In genomic region chr9:106920091-106920490, GRCh38 we compare ENCODE assay signal across 15 cellular contexts. TPM values are rescaled to one million over a fixed set of nuclear protein-coding genes. Genes with fewer than 3 reads are reported as not detected.
DNase-seq lines count a peak whose midpoint lies in the region; ATAC-seq, FAIRE-seq and TF ChIP-seq lines count a peak whose summit lies in the region.
"Had no signal": no experiment of that assay in that cellular context is flagged by ENCODE, and none has a peak within 500 bp of the region (broad histone marks: within the 10 kb centered on the region; RNA-seq: fewer than 3 reads in every experiment).

No MANE protein-coding gene starts in this region.

- H2AFZ ChIP-seq in GM23248 (no peak overlapping the region), PC-9 (no peak overlapping the region)

- ATAC-seq in A549 (no peak), RWPE2 (ENCODE audit: low read depth) (no peak), right cardiac atrium (no peak), psoas muscle (peak; percentile 63 to 82 (median 70))
- ATAC-seq: activated CD8-positive, alpha-beta T cell treated with anti-CD3 and anti-CD28 coated beads for 36 hours had no signal

- H3K4me1 ChIP-seq in A549 (peaks cover 61% of the 10 kb centered on the region), RWPE2 (ENCODE audit: insufficient read depth, poor library complexity, severe bottlenecking) (peaks cover 53% of the 10 kb centered on the region), right cardiac atrium (ENCODE audit: control insufficient read depth, insufficient read depth, low read length) (peaks cover 7% of the 10 kb centered on the region), psoas muscle (peaks cover 54% of the 10 kb centered on the region), GM23248 (ENCODE audit: insufficient read depth) (peaks cover 41% of the 10 kb centered on the region), PC-9 (replicated peaks; ENCODE audit: insufficient read depth) (peaks cover 38% of the 10 kb centered on the region)

- no peaks in the 10 kb centered on the region for H4K20me1 ChIP-seq in GM23248 (ENCODE audit: insufficient read depth)
- no peaks in the 10 kb centered on the region for H4K20me1 ChIP-seq in PC-9 (ENCODE audit: insufficient read depth)

- H3K9ac ChIP-seq in GM23248 = no peak overlapping the region
- H3K9ac ChIP-seq: KMS-11 had no signal

- TF ChIP-seq RAD21 in A549 (conservative IDR thresholded peaks at IDR 0.05 in 1 of 2, IDR thresholded peaks at IDR 0.05 in 1 of 2) = no peak

- intact Hi-C loops in right cardiac atrium (cut with DNase I) (loop anchor here in 1 of 4 donors (10.0 kb wide), 1 partner anchor 55 kb away; the partner anchor contains the start of gene ZNF462), psoas muscle (cut with DNase I) (loop anchor here in 1 of 2 donors (5.0 kb wide), 1 partner anchor 33 kb away; no protein-coding TSS in a partner anchor), CD14-positive monocyte (cut with micrococcal nuclease) (no loop called here), PC-9 (cut with micrococcal nuclease; ENCODE audit: unreplicated experiment) (loop anchor here (2.0 to 10.0 kb wide), 2 partner anchors 55 to 125 kb away; no protein-coding TSS in a partner anchor)

- H3K4me2 ChIP-seq in A549 (peak overlapping the region; percentile 64), GM23248 (ENCODE audit: unreplicated experiment) (no peak overlapping the region), PC-9 (no peak overlapping the region)

- H3K36me3 ChIP-seq in RWPE2 (ENCODE audit: low read depth) (peaks cover 34% of the 10 kb centered on the region), psoas muscle (ENCODE audit: insufficient read depth in 1 of 2, low read depth in 1 of 2) (peaks cover 2 to 19% of the 10 kb centered on the region in 2 donors), GM23248 (ENCODE audit: low read depth) (no peaks in the 10 kb centered on the region), PC-9 (ENCODE audit: low read depth) (no peaks in the 10 kb centered on the region)

- no peaks in the 10 kb centered on the region for H3K79me2 ChIP-seq in GM23248 (ENCODE audit: insufficient read depth)
- no peaks in the 10 kb centered on the region for H3K79me2 ChIP-seq in PC-9 (ENCODE audit: low read depth)

- peaks cover 0 to 3% (median 0%) of the 10 kb centered on the region in 3 donors for H3K27me3 Mint-ChIP-seq in CD14-positive monocyte (ENCODE audit: low read depth in 3 of 3)
- H3K27me3 Mint-ChIP-seq in activated naive CD4-positive, alpha-beta T cell treated with anti-CD3 and anti-CD28 coated beads, Interleukin-2, amount 10 ng/mL, durations not matched to agents 7 days and 5 days = no peaks in the 10 kb centered on the region
- H3K27me3 Mint-ChIP-seq: activated CD8-positive, alpha-beta T cell treated with anti-CD3 and anti-CD28 coated beads for 36 hours; dendritic cell treated with granulocyte-macrophage colony-stimulating factor and Interleukin-4, amounts not matched to agents 40 ng/mL and 50 ng/mL, for 4 days had no signal

- in situ Hi-C loops in GM23248 (cut with MboI) = no loop called here

- CTCF ChIA-PET in A549 (lab: Yijun Ruan, JAX) = no interaction called here
- CTCF ChIA-PET in PC-9 (lab: Charles Lee) = interaction anchor here (0.6 kb wide), 1 partner anchor 71 kb away, joined by 3 read pairs; no protein-coding TSS in a partner anchor
- CTCF ChIA-PET in activated naive CD4-positive, alpha-beta T cell treated with anti-CD3 and anti-CD28 coated beads, Interleukin-2, amount 10 ng/mL, durations not matched to agents 7 days and 5 days (lab: Charles Lee) = no interaction called here

- TF ChIP-seq CTCF in A549 (IDR thresholded peaks at IDR 0.05) (no peak), RWPE2 (IDR thresholded peaks at IDR 0.05; ENCODE audit: poor library complexity, severe bottlenecking) (no peak), psoas muscle (IDR thresholded peaks at IDR 0.05) (no peak), CD14-positive monocyte (IDR thresholded peaks at IDR 0.05) (no peak), PC-9 (conservative IDR thresholded peaks at IDR 0.05) (no peak)

- WGBS in A549 (ENCODE audit: missing lambda C conversion rate) = 82% methylated on average over 4 of the region's 4 CpGs
- WGBS in right cardiac atrium = 87% methylated on average over 4 of the region's 4 CpGs
- WGBS in psoas muscle, 3 donors = 40 to 58% (median 40%) methylated on average over 4 of the region's 4 CpGs
- WGBS in GM23248 (ENCODE audit: low coverage in 1 of 2, low lambda C conversion rate in 2 of 2, missing lambda C conversion rate in 2 of 2), 2 experiments = 91 to 93% methylated on average over 4 of the region's 4 CpGs

- no peak overlapping the region for H3K27ac Mint-ChIP-seq in CD14-positive monocyte
- H3K27ac Mint-ChIP-seq in activated naive CD4-positive, alpha-beta T cell treated with anti-CD3 and anti-CD28 coated beads, Interleukin-2, amount 10 ng/mL, durations not matched to agents 7 days and 5 days = no peak overlapping the region
- H3K27ac Mint-ChIP-seq: activated CD8-positive, alpha-beta T cell treated with anti-CD3 and anti-CD28 coated beads for 36 hours; activated T-helper 1 cell treated with anti-CD3 and anti-CD28 coated beads, Interleukin-12 subunit alpha, Interleukin-12 subunit beta, Interleukin-2, Interleukin-4 antibody, amounts not matched to agents 30 ng/mL and 10 ng/mL and 1 ng/mL, durations not matched to agents 14 hours and 24 hours and 36 hours; dendritic cell treated with granulocyte-macrophage colony-stimulating factor and Interleukin-4, amounts not matched to agents 40 ng/mL and 50 ng/mL, for 4 days had no signal

- H3K27me3 ChIP-seq in RWPE2 (ENCODE audit: insufficient read depth, poor library complexity, severe bottlenecking) (no peaks in the 10 kb centered on the region), right cardiac atrium (ENCODE audit: control insufficient read depth, insufficient read depth) (no peaks in the 10 kb centered on the region), psoas muscle (ENCODE audit: insufficient read depth in 3 of 3, low read length in 2 of 3) (no peaks in the 10 kb centered on the region), GM23248 (replicated peaks; ENCODE audit: insufficient read depth) (no peaks in the 10 kb centered on the region), PC-9 (ENCODE audit: insufficient read depth, low read depth) (no peaks in the 10 kb centered on the region)

- H3K9me3 Mint-ChIP-seq in CD14-positive monocyte = peaks cover 0 to 10% (median 4%) of the 10 kb centered on the region in 7 donors
- H3K9me3 Mint-ChIP-seq in activated naive CD4-positive, alpha-beta T cell treated with anti-CD3 and anti-CD28 coated beads, Interleukin-2, amount 10 ng/mL, durations not matched to agents 7 days and 5 days = peaks cover 9% of the 10 kb centered on the region
- H3K9me3 Mint-ChIP-seq: activated T-helper 1 cell treated with anti-CD3 and anti-CD28 coated beads, Interleukin-12 subunit alpha, Interleukin-12 subunit beta, Interleukin-2, Interleukin-4 antibody, amounts not matched to agents 30 ng/mL and 10 ng/mL and 1 ng/mL, durations not matched to agents 14 hours and 24 hours and 36 hours had no signal

- no peak for TF ChIP-seq POLR2A in A549 (IDR thresholded peaks at IDR 0.05; ENCODE audit: low read length)

- H3F3A ChIP-seq in GM23248 (ENCODE audit: insufficient read depth) (peaks cover 36% of the 10 kb centered on the region), PC-9 (ENCODE audit: insufficient read depth, low read depth) (peaks cover 10% of the 10 kb centered on the region; the same call in 1 of the 2 replicates)

- no peak for FAIRE-seq in A549 (lab: Jason Lieb, UNC)

- BruUV-seq in PC-9 (replicated peaks; lab: Mats Ljungman, UMichigan) = no TSS peak

- POLR2A ChIA-PET in A549 (lab: Yijun Ruan, JAX) = no interaction called here
- POLR2A ChIA-PET in PC-9 (lab: Charles Lee; ENCODE audit: unreplicated experiment) = interaction anchor here (0.6 to 0.7 kb wide), 2 partner anchors 21 to 180 kb away, joined by 4 to 8 read pairs; no protein-coding TSS in a partner anchor

- H3K9me2 ChIP-seq in GM23248 (ENCODE audit: insufficient read depth) (no peaks in the 10 kb centered on the region), PC-9 (ENCODE audit: insufficient read depth) (no peaks in the 10 kb centered on the region)

- H3K4me3 Mint-ChIP-seq in CD14-positive monocyte = no peak overlapping the region
- H3K4me3 Mint-ChIP-seq in activated naive CD4-positive, alpha-beta T cell treated with anti-CD3 and anti-CD28 coated beads, Interleukin-2, amount 10 ng/mL, durations not matched to agents 7 days and 5 days = no peak overlapping the region
- H3K4me3 Mint-ChIP-seq: activated CD8-positive, alpha-beta T cell treated with anti-CD3 and anti-CD28 coated beads for 36 hours; activated T-helper 1 cell treated with anti-CD3 and anti-CD28 coated beads, Interleukin-12 subunit alpha, Interleukin-12 subunit beta, Interleukin-2, Interleukin-4 antibody, amounts not matched to agents 30 ng/mL and 10 ng/mL and 1 ng/mL, durations not matched to agents 14 hours and 24 hours and 36 hours; dendritic cell treated with granulocyte-macrophage colony-stimulating factor and Interleukin-4, amounts not matched to agents 40 ng/mL and 50 ng/mL, for 4 days had no signal

- no peaks in the 10 kb centered on the region for H3K36me3 Mint-ChIP-seq in CD14-positive monocyte
- no peaks in the 10 kb centered on the region for H3K36me3 Mint-ChIP-seq in activated naive CD4-positive, alpha-beta T cell treated with anti-CD3 and anti-CD28 coated beads, Interleukin-2, amount 10 ng/mL, durations not matched to agents 7 days and 5 days

- TF ChIP-seq EP300 in A549 (IDR thresholded peaks at IDR 0.05) = no peak

- H3K4me3 ChIP-seq in A549 (no peak overlapping the region), RWPE2 (ENCODE audit: severe bottlenecking) (no peak overlapping the region), right cardiac atrium (ENCODE audit: low read length) (no peak overlapping the region), psoas muscle (peak overlapping the region; percentile 56), GM23248 (no peak overlapping the region), PC-9 (no peak overlapping the region)
- H3K4me3 ChIP-seq: lung had no signal

- H3K9me3 ChIP-seq in A549 = no peaks in the 10 kb centered on the region
- no peaks in the 10 kb centered on the region for H3K9me3 ChIP-seq in RWPE2 (ENCODE audit: severe bottlenecking)
- H3K9me3 ChIP-seq in right cardiac atrium (ENCODE audit: control insufficient read depth, low read length) = no peaks in the 10 kb centered on the region
- no peaks in the 10 kb centered on the region for H3K9me3 ChIP-seq in psoas muscle
- no peaks in the 10 kb centered on the region for H3K9me3 ChIP-seq in GM23248 (ENCODE audit: low read depth)
- no peaks in the 10 kb centered on the region for H3K9me3 ChIP-seq in PC-9 (ENCODE audit: insufficient read depth, low read depth)

- H3K4me1 Mint-ChIP-seq in CD14-positive monocyte = no peaks in the 10 kb centered on the region
- H3K4me1 Mint-ChIP-seq in activated naive CD4-positive, alpha-beta T cell treated with anti-CD3 and anti-CD28 coated beads, Interleukin-2, amount 10 ng/mL, durations not matched to agents 7 days and 5 days = peaks cover 18% of the 10 kb centered on the region

- DNase-seq in A549 (ENCODE audit: low read depth in 1 of 2, low spot score in 1 of 2) (no peak), RWPE2 (ENCODE audit: low spot score) (no peak), right cardiac atrium (no peak), psoas muscle (no peak), CD14-positive monocyte (ENCODE audit: low spot score) (no peak), GM23248 (no peak), PC-9 (no peak)
- no peak for DNase-seq in activated naive CD4-positive, alpha-beta T cell treated with anti-CD3 and anti-CD28 coated beads, Interleukin-2, amount 10 ng/mL, durations not matched to agents 7 days and 5 days
- DNase-seq: activated CD8-positive, alpha-beta T cell treated with anti-CD3 and anti-CD28 coated beads for 36 hours; GF-D8 had no signal

- H3K27ac ChIP-seq in A549 = peak overlapping the region; percentile 40 to 74; a peak in 5 of 6 replicates
- peak overlapping the region; percentile 24 for H3K27ac ChIP-seq in RWPE2 (ENCODE audit: poor library complexity, severe bottlenecking)
- peak overlapping the region; percentile 97 for H3K27ac ChIP-seq in right cardiac atrium (ENCODE audit: low read length)
- peak overlapping the region; percentile 92 for H3K27ac ChIP-seq in psoas muscle
- H3K27ac ChIP-seq in GM23248 = no peak overlapping the region
- H3K27ac ChIP-seq in PC-9 = no peak overlapping the region
- H3K27ac ChIP-seq: HL-60 had no signal

RNA-seq across cellular contexts. Expression of gene ZNF462, which starts 57.1 kb away (rescaled TPM):
- polyA plus RNA-seq in A549 (2011; rRNA removed) (3.9 and 5.4 TPM in 2 replicates), A549 (2017; fragmentation: RNase III; extraction: RNeasy Plus Mini Kit Qiagen cat#74134 plus additional on column Dnase treatment) (2.4 to 3.0 TPM (median 2.5 TPM) in 3 replicates), right cardiac atrium (5.2 TPM), psoas muscle (1 to 10 TPM; 2.0 to 6.1 (median 2.5) TPM), CD14-positive monocyte (not detected), GM23248 (2016; fragmentation: Nextera tagmentation; extraction: Ambion mirVana) (1.1 and 1.5 TPM in 2 replicates)
- 1.4 and 1.8 TPM in 2 replicates for polyA plus RNA-seq in A549 (2012; cell fraction: cytosol; rRNA removed)
- 2.7 and 4.2 TPM in 2 replicates for polyA plus RNA-seq in A549 (2012; cell fraction: nucleus; rRNA removed)
- 29.6 and 34.8 TPM in 2 replicates for polyA minus RNA-seq in A549 (2011; rRNA and poly(A)+ RNA removed)
- total RNA-seq in right cardiac atrium (10 to 100 TPM; 29.0 to 34.6 (median 31.8) TPM), psoas muscle (100 to 1,000 TPM in 1 of 4 donors, 10 to 100 TPM in 3; 16.3 to 102 (median 24.6) TPM), PC-9 (2021) (3.2 and 4.8 TPM in 2 replicates)
- 2.5 and 5.0 TPM in 2 replicates for total RNA-seq in GM23248 (2014; rRNA removed; shearing (Covaris generic))
- total RNA-seq: activated CD8-positive, alpha-beta T cell treated with anti-CD3 and anti-CD28 coated beads for 36 hours had no signal

Comparison
In these comparisons a context has a peak if more than half of its experiments do, and no peak if none do; other contexts are left out.
1. ATAC-seq: peak in psoas muscle (4 of 4); none in A549 (0 of 2), RWPE2 (single experiment) and right cardiac atrium (0 of 2).
2. H3K27ac ChIP-seq: peak in A549 (2 of 2), RWPE2 (single experiment), right cardiac atrium (single experiment) and psoas muscle (single experiment); none in GM23248 (single experiment) and PC-9 (single experiment).